Comparison of ENCODE assay signal across 1 cellular context in the genomic region with DNA sequence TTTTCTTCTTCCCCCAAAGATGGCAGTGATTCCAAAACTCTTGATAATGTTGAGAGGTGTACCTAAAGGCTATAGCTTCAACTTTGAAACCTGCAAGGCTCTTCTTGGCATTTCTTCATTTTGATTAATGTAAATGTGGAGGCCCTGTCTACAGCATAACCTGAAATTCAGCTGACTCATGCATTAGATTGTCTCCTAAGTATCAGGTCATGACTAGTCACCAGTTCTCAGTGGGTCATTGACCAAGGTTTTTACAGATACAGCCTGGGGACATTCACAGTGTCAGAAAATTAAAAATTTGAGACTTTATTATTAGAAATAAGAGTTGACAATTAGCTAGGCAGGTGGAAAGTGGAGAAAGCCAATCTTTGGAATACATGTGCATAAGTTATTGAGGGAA.
TF ChIP-seq lines count a peak whose summit lies in the region.

No MANE protein-coding gene starts in this region.

TF ChIP-seq in HepG2, 621 proteins besides CTCF, POLR2A, EP300 and RAD21 (continued from another document):
- no peak for TF ChIP-seq BCL3 (CRISPR knock-in tag; IDR thresholded peaks at IDR 0.05)
- TF ChIP-seq MAFK (conservative IDR thresholded peaks at IDR 0.05 in 1 of 2, IDR thresholded peaks at IDR 0.05 in 1 of 2; ENCODE audit: low read length in 2 of 2), result peak in 1 of 2 experiments; percentile 59; a peak in 2 of 4 replicates
- TF ChIP-seq PATZ1 (CRISPR knock-in tag; IDR thresholded peaks at IDR 0.05), result no peak
- TF ChIP-seq ZNF160 (CRISPR knock-in tag; IDR thresholded peaks at IDR 0.05), result no peak
- no peak for TF ChIP-seq MTA3 (CRISPR knock-in tag; IDR thresholded peaks at IDR 0.05)
- TF ChIP-seq PRDM10 (CRISPR knock-in tag; IDR thresholded peaks at IDR 0.05; ENCODE audit: low read depth), result no peak
- 0 out of 2 replicates have a peak, but pooled peaks have one; percentile 17 for TF ChIP-seq MAFF (IDR thresholded peaks at IDR 0.05; ENCODE audit: low read depth, low read length)
- no peak for TF ChIP-seq ZNF709 (CRISPR knock-in tag; IDR thresholded peaks at IDR 0.05)
- no peak for TF ChIP-seq ZNF569 (CRISPR knock-in tag; IDR thresholded peaks at IDR 0.05; ENCODE audit: borderline replicate concordance)
- peak; percentile 27; the same call in 1 of the 2 replicates for TF ChIP-seq NFE2L2 (IDR thresholded peaks at IDR 0.05; ENCODE audit: low read length)
- TF ChIP-seq, protein P1, sequence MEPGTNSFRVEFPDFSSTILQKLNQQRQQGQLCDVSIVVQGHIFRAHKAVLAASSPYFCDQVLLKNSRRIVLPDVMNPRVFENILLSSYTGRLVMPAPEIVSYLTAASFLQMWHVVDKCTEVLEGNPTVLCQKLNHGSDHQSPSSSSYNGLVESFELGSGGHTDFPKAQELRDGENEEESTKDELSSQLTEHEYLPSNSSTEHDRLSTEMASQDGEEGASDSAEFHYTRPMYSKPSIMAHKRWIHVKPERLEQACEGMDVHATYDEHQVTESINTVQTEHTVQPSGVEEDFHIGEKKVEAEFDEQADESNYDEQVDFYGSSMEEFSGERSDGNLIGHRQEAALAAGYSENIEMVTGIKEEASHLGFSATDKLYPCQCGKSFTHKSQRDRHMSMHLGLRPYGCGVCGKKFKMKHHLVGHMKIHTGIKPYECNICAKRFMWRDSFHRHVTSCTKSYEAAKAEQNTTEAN (CRISPR knock-in tag; conservative IDR thresholded peaks at IDR 0.05), result no peak
- no peak for TF ChIP-seq ELF1 (CRISPR knock-in tag; IDR thresholded peaks at IDR 0.05)
- TF ChIP-seq ZNF7 (CRISPR knock-in tag; IDR thresholded peaks at IDR 0.05), result no peak
- TF ChIP-seq KDM6A (CRISPR knock-in tag; IDR thresholded peaks at IDR 0.05; ENCODE audit: low read depth), result no peak
- no peak for TF ChIP-seq DRAP1 (CRISPR knock-in tag; IDR thresholded peaks at IDR 0.05)
- TF ChIP-seq, protein P2, sequence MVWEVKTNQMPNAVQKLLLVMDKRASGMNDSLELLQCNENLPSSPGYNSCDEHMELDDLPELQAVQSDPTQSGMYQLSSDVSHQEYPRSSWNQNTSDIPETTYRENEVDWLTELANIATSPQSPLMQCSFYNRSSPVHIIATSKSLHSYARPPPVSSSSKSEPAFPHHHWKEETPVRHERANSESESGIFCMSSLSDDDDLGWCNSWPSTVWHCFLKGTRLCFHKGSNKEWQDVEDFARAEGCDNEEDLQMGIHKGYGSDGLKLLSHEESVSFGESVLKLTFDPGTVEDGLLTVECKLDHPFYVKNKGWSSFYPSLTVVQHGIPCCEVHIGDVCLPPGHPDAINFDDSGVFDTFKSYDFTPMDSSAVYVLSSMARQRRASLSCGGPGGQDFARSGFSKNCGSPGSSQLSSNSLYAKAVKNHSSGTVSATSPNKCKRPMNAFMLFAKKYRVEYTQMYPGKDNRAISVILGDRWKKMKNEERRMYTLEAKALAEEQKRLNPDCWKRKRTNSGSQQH (CRISPR knock-in tag; IDR thresholded peaks at IDR 0.05; ENCODE audit: low read depth), result no peak
